In genomic region chr9:21213411-21214326, GRCh38 we compare ENCODE assay signal across 11 cellular contexts. TPM values are rescaled to one million over a fixed set of nuclear protein-coding genes. Genes with fewer than 3 reads are reported as not detected.
A peak's percentile ranks its signal among the peaks of the same experiment; 100 is the strongest.
DNase-seq lines count a peak whose midpoint lies in the region; ATAC-seq and TF ChIP-seq lines count a peak whose summit lies in the region.
"Not testable (repeated sequence)": the region's sequence is repeated elsewhere in the genome, so short reads cannot be mapped to it uniquely, and the experiment has no call there.
"Had no signal": no experiment of that assay in that cellular context is flagged by ENCODE, and none has a peak within 500 bp of the region (broad histone marks: within the 10 kb centered on the region; RNA-seq: fewer than 3 reads in every experiment).

No MANE protein-coding gene starts in this region.

- not testable (repeated sequence) for H3K36me3 Mint-ChIP-seq in naive thymus-derived CD8-positive, alpha-beta T cell

- not testable (repeated sequence) for H3K4me3 ChIP-seq in WI38 (ENCODE audit: low read depth, low read length); epithelial cell of esophagus (ENCODE audit: low read length)

- peak overlapping the region in 4 of 10 donors; percentile 10 to 68 (median 52) for H3K27ac Mint-ChIP-seq in naive thymus-derived CD8-positive, alpha-beta T cell

- H3K27me3 Mint-ChIP-seq in naive thymus-derived CD8-positive, alpha-beta T cell, result peaks cover 3 to 17% (median 8%) of the 10 kb centered on the region in 5 donors

- peak; percentile 4 for DNase-seq in AG08395 (ENCODE audit: low spot score)
- DNase-seq in NAMALWA (ENCODE audit: low spot score), result peak; percentile 53
- peak; percentile 11 for DNase-seq in epithelial cell of esophagus (ENCODE audit: low read depth)
- peak in 2 of 10 donors; percentile 11 to 25 for DNase-seq in naive thymus-derived CD8-positive, alpha-beta T cell

- POLR2A ChIA-PET in naive thymus-derived CD8-positive, alpha-beta T cell (lab: Charles Lee), result not testable (repeated sequence)

- H3K9me3 Mint-ChIP-seq in naive thymus-derived CD8-positive, alpha-beta T cell, result not testable (repeated sequence)

- H3K4me3 Mint-ChIP-seq in naive thymus-derived CD8-positive, alpha-beta T cell, result peak overlapping the region; percentile 17 to 64 (median 48)

- ATAC-seq in GM18498 (IDR thresholded peaks at IDR 0.05; ENCODE audit: unreplicated experiment) (peak; percentile 72), GM21526 (IDR thresholded peaks at IDR 0.05; ENCODE audit: low FRiP score, unreplicated experiment) (peak; percentile 55), HG03095 (IDR thresholded peaks at IDR 0.05; ENCODE audit: unreplicated experiment) (peak; percentile 64)
- peak; percentile 53 to 54 for ATAC-seq in naive thymus-derived CD8-positive, alpha-beta T cell

- peak; percentile 45; the same call in 1 of the 2 replicates for TF ChIP-seq CTCF in WI38 (IDR thresholded peaks at IDR 0.05; ENCODE audit: low read depth, low read length)
- peak; percentile 48 for TF ChIP-seq CTCF in epithelial cell of esophagus (IDR thresholded peaks at IDR 0.05; ENCODE audit: insufficient read depth, low read depth, low read length, missing control alignments)

- H3K4me1 Mint-ChIP-seq in naive thymus-derived CD8-positive, alpha-beta T cell, result not testable (repeated sequence)

RNA-seq across cellular contexts. Expression of gene IFNA16, which starts 3.4 kb away (rescaled TPM):
- not detected for total RNA-seq in naive thymus-derived CD8-positive, alpha-beta T cell
- not detected for polyA plus RNA-seq in naive thymus-derived CD8-positive, alpha-beta T cell
- total RNA-seq: body of pancreas, gastrocnemius medialis, mesothelial cell of epicardium had no signal

RNA-seq across cellular contexts. Expression of gene IFNA10, which starts 6.7 kb away (rescaled TPM):
- not detected for total RNA-seq in naive thymus-derived CD8-positive, alpha-beta T cell
- polyA plus RNA-seq in naive thymus-derived CD8-positive, alpha-beta T cell, result not detected
- total RNA-seq: body of pancreas, gastrocnemius medialis, mesothelial cell of epicardium had no signal

RNA-seq across cellular contexts. Expression of gene IFNA7, which starts 11.7 kb away (rescaled TPM):
- not detected for total RNA-seq in naive thymus-derived CD8-positive, alpha-beta T cell
- polyA plus RNA-seq in naive thymus-derived CD8-positive, alpha-beta T cell, result not detected
- total RNA-seq: body of pancreas, gastrocnemius medialis, mesothelial cell of epicardium had no signal

RNA-seq across cellular contexts. Expression of gene IFNA17, which starts 14.4 kb away (rescaled TPM):
- total RNA-seq in naive thymus-derived CD8-positive, alpha-beta T cell, result not detected
- polyA plus RNA-seq in naive thymus-derived CD8-positive, alpha-beta T cell, result not detected
- total RNA-seq: body of pancreas, gastrocnemius medialis, mesothelial cell of epicardium had no signal

RNA-seq across cellular contexts. Expression of gene IFNA14, which starts 26.1 kb away (rescaled TPM):
- total RNA-seq in naive thymus-derived CD8-positive, alpha-beta T cell, result not detected
- not detected for polyA plus RNA-seq in naive thymus-derived CD8-positive, alpha-beta T cell
- total RNA-seq: body of pancreas, gastrocnemius medialis, mesothelial cell of epicardium had no signal
